6 cellular contexts compared by ENCODE assay signal in the genomic region with DNA sequence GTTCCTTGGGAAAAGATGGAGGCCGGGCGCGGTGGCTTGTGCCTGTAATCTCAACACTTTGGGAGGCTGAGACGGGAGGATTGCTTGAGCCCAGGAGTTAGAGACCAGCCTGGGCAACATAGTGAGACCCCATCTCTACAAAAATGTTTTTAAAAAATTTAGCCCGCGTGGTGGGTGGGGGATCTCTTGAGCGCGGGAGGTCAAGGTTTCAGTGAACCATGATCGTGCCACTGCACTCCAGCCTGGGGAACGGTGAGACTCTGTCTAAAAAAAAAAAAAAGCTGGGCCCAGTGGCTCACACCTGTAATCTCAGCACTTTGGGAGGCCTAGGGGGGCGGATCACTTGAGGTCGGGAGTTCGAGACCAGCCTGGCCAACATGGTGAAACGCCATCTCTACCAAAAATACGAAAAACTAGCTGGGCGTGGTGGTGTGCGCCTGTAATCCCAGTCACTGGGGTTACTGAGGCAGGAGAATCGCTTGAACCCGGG. TPM values are rescaled to one million over a fixed set of nuclear protein-coding genes. Genes with fewer than 3 reads are reported as not detected.
DNase-seq lines count a peak whose midpoint lies in the region; ATAC-seq, FAIRE-seq and TF ChIP-seq lines count a peak whose summit lies in the region.
"Not testable (repeated sequence)": the region's sequence is repeated elsewhere in the genome, so short reads cannot be mapped to it uniquely, and the experiment has no call there.

No MANE protein-coding gene starts in this region.

- not testable (repeated sequence) for H2BK5ac ChIP-seq in trophoblast cell (ENCODE audit: low read depth, low read length, poor library complexity)

- H3K27me3 Mint-ChIP-seq in activated CD4-positive, alpha-beta memory T cell treated with anti-CD3 and anti-CD28 coated beads, Interleukin-2, amount 10 ng/mL, durations not matched to agents 7 days and 5 days, result not testable (repeated sequence)

- not testable (repeated sequence) for FAIRE-seq in A549 (lab: Jason Lieb, UNC); keratinocyte (lab: Jason Lieb, UNC)

- not testable (repeated sequence) for TF ChIP-seq POLR2A in A549 (IDR thresholded peaks at IDR 0.05; ENCODE audit: low read length)

- H3K4me3 Mint-ChIP-seq in activated CD4-positive, alpha-beta memory T cell treated with anti-CD3 and anti-CD28 coated beads, Interleukin-2, amount 10 ng/mL, durations not matched to agents 7 days and 5 days, result peak overlapping the region; percentile 99

- dilution Hi-C loops in keratinocyte (cut with MboI; ENCODE audit: extremely low pct_ligation_motif_present, low sequenced_read_pairs), result not testable (repeated sequence)

- TF ChIP-seq EP300 in A549 (IDR thresholded peaks at IDR 0.05), result not testable (repeated sequence)

- peaks cover 38% of the 10 kb centered on the region for H3K36me3 Mint-ChIP-seq in activated CD4-positive, alpha-beta memory T cell treated with anti-CD3 and anti-CD28 coated beads, Interleukin-2, amount 10 ng/mL, durations not matched to agents 7 days and 5 days (ENCODE audit: low read depth)

- intact Hi-C loops in dorsolateral prefrontal cortex (cut with DNase I), result loop anchor here (1.0 to 5.0 kb wide), 5 partner anchors 24 to 105 kb away; a partner anchor contains a TSS

- peaks cover 35% of the 10 kb centered on the region for H3K36me3 ChIP-seq in HUES64 (ENCODE audit: insufficient read depth, low read length)
- H3K36me3 ChIP-seq in keratinocyte (ENCODE audit: control insufficient read depth in 2 of 2, extremely low read depth in 1 of 2, insufficient read depth in 2 of 2, low read length in 2 of 2), result not testable (repeated sequence)
- H3K36me3 ChIP-seq in trophoblast cell (ENCODE audit: control insufficient read depth in 1 of 2, insufficient read depth in 2 of 2, low read length in 2 of 2), result peaks cover 7 to 11% of the 10 kb centered on the region in 2 experiments

- ATAC-seq in A549, result not testable (repeated sequence)

- not testable (repeated sequence) for H3K9me3 ChIP-seq in A549; HUES64 (ENCODE audit: insufficient read depth, low read depth, low read length); keratinocyte (ENCODE audit: control insufficient read depth, low read depth, low read length); trophoblast cell (ENCODE audit: insufficient read depth, low read depth, low read length)

- H3K18ac ChIP-seq in trophoblast cell (ENCODE audit: low read length), result not testable (repeated sequence)

- not testable (repeated sequence) for H3K14ac ChIP-seq in trophoblast cell (ENCODE audit: low read length)

- H3K9me3 Mint-ChIP-seq in activated CD4-positive, alpha-beta memory T cell treated with anti-CD3 and anti-CD28 coated beads, Interleukin-2, amount 10 ng/mL, durations not matched to agents 7 days and 5 days, result not testable (repeated sequence)

- DNase-seq in A549 (ENCODE audit: low read depth in 1 of 2, low spot score in 1 of 2); activated CD4-positive, alpha-beta memory T cell treated with anti-CD3 and anti-CD28 coated beads, Interleukin-2, amount 10 ng/mL, durations not matched to agents 7 days and 5 days; dorsolateral prefrontal cortex; keratinocyte (ENCODE audit: low read depth, low spot score); trophoblast cell: not testable (repeated sequence)

- H3K9ac ChIP-seq in HUES64 (ENCODE audit: low read depth, low read length) (0 out of 2 replicates have a peak overlapping the region, but pooled peaks have one; percentile 84), keratinocyte (ENCODE audit: control insufficient read depth, extremely low read depth, insufficient read depth, low read length) (peak overlapping the region; percentile 84)
- H3K9ac ChIP-seq in trophoblast cell (ENCODE audit: low read length), result not testable (repeated sequence)

- H3K27ac ChIP-seq in A549 (peak overlapping the region; percentile 85 to 97), dorsolateral prefrontal cortex (peak overlapping the region in 40 of 59 donors; percentile 69 to 97 (median 92)), keratinocyte (ENCODE audit: control insufficient read depth, insufficient read depth, low read length) (peak overlapping the region; percentile 82)
- not testable (repeated sequence) for H3K27ac ChIP-seq in HUES64 (ENCODE audit: low read depth, low read length); trophoblast cell (ENCODE audit: low read depth, low read length)

- not testable (repeated sequence) for H4K91ac ChIP-seq in trophoblast cell (ENCODE audit: low read depth, low read length)

- WGBS in A549 (ENCODE audit: missing lambda C conversion rate), result 70% methylated on average over 19 of the region's 19 CpGs
- WGBS in HUES64, result 86% methylated on average over 19 of the region's 19 CpGs
- no CpG with 5 or more reads among the region's 19 CpGs for WGBS in trophoblast cell (ENCODE audit: extremely low coverage, insufficient coverage, insufficient read length)

- H3K4me3 ChIP-seq in A549 (peak overlapping the region; percentile 70), HUES64 (ENCODE audit: low read length) (peak overlapping the region; percentile 83), dorsolateral prefrontal cortex (peak overlapping the region; percentile 68 to 100 (median 90)), keratinocyte (ENCODE audit: control insufficient read depth in 2 of 3, extremely low read depth in 1 of 3, insufficient read depth in 2 of 3, low read depth in 1 of 3, low read length in 3 of 3) (peak overlapping the region; percentile 92 to 97 (median 95)), trophoblast cell (ENCODE audit: low read depth, low read length) (peak overlapping the region; percentile 56)

- not testable (repeated sequence) for H2BK12ac ChIP-seq in trophoblast cell (ENCODE audit: low read length)

- H3K79me2 ChIP-seq in keratinocyte (ENCODE audit: control insufficient read depth, insufficient read depth, low read length), result peaks cover 35% of the 10 kb centered on the region
- not testable (repeated sequence) for H3K79me2 ChIP-seq in trophoblast cell (ENCODE audit: control insufficient read depth, insufficient read depth, low read length, poor library complexity)

- not testable (repeated sequence) for H3K23ac ChIP-seq in trophoblast cell (ENCODE audit: low read length)

- not testable (repeated sequence) for H2AK5ac ChIP-seq in trophoblast cell (ENCODE audit: low read length)

- H3K4me1 ChIP-seq in A549 (peaks cover 20% of the 10 kb centered on the region), keratinocyte (ENCODE audit: control insufficient read depth, extremely low read depth, insufficient read depth, low read length) (peaks cover 24% of the 10 kb centered on the region), trophoblast cell (ENCODE audit: control insufficient read depth in 1 of 2, insufficient read depth in 2 of 2, low read length in 2 of 2) (peaks cover 9 to 15% of the 10 kb centered on the region in 2 experiments)
- H3K4me1 ChIP-seq in HUES64 (ENCODE audit: insufficient read depth, low read length), result not testable (repeated sequence)

- not testable (repeated sequence) for H4K20me1 ChIP-seq in keratinocyte (ENCODE audit: control insufficient read depth, extremely low read depth, insufficient read depth, low read length)

- CTCF ChIA-PET in A549 (lab: Yijun Ruan, JAX), result interaction anchor here (0.6 to 13.8 kb wide), 24 partner anchors 10 to 126 kb away, joined by 3 to 184 read pairs (median 8); a partner anchor contains a TSS
- CTCF ChIA-PET in activated CD4-positive, alpha-beta memory T cell treated with anti-CD3 and anti-CD28 coated beads, Interleukin-2, amount 10 ng/mL, durations not matched to agents 7 days and 5 days (lab: Charles Lee), result interaction anchor here (1.2 to 8.2 kb wide), 14 partner anchors 9 to 104 kb away, joined by 3 to 107 read pairs (median 10); a partner anchor contains a TSS

- peaks cover 48% of the 10 kb centered on the region for H3K4me1 Mint-ChIP-seq in activated CD4-positive, alpha-beta memory T cell treated with anti-CD3 and anti-CD28 coated beads, Interleukin-2, amount 10 ng/mL, durations not matched to agents 7 days and 5 days

- peak overlapping the region; percentile 98 for H3K27ac Mint-ChIP-seq in activated CD4-positive, alpha-beta memory T cell treated with anti-CD3 and anti-CD28 coated beads, Interleukin-2, amount 10 ng/mL, durations not matched to agents 7 days and 5 days

- TF ChIP-seq RAD21 in A549 (conservative IDR thresholded peaks at IDR 0.05 in 1 of 2, IDR thresholded peaks at IDR 0.05 in 1 of 2), result not testable (repeated sequence)

- peak overlapping the region; percentile 83 for H3K4me2 ChIP-seq in A549
- peak overlapping the region; percentile 84 for H3K4me2 ChIP-seq in keratinocyte (ENCODE audit: control insufficient read depth, extremely low read depth, insufficient read depth, low read depth, low read length)
- H3K4me2 ChIP-seq in trophoblast cell (ENCODE audit: low read length), result peak overlapping the region; percentile 66

- not testable (repeated sequence) for H4K12ac ChIP-seq in trophoblast cell (ENCODE audit: low read depth, low read length)

- H2BK120ac ChIP-seq in trophoblast cell (ENCODE audit: insufficient read depth, low read length, poor library complexity), result not testable (repeated sequence)

- not testable (repeated sequence) for H3K9me1 ChIP-seq in keratinocyte (ENCODE audit: control insufficient read depth, extremely low read depth, insufficient read depth, low read length)

- peak overlapping the region; percentile 73 for H4K8ac ChIP-seq in trophoblast cell (ENCODE audit: low read depth, low read length)

- H3K27me3 ChIP-seq in HUES64 (ENCODE audit: insufficient read depth, low read length); dorsolateral prefrontal cortex; keratinocyte (ENCODE audit: control insufficient read depth, extremely low read depth, insufficient read depth, low read length); trophoblast cell (ENCODE audit: insufficient read depth, low read length): not testable (repeated sequence)

- peaks cover 11% of the 10 kb centered on the region for H3K79me1 ChIP-seq in trophoblast cell (ENCODE audit: low read length)

- H2AFZ ChIP-seq in keratinocyte (ENCODE audit: control insufficient read depth, low read length), result peak overlapping the region; percentile 97
- H2AFZ ChIP-seq in trophoblast cell (ENCODE audit: insufficient read depth, low read length, poor library complexity), result not testable (repeated sequence)

- not testable (repeated sequence) for H3K4ac ChIP-seq in trophoblast cell (ENCODE audit: low read depth, low read length)

- POLR2A ChIA-PET in A549 (lab: Yijun Ruan, JAX), result interaction anchor here (0.8 to 3.1 kb wide), 10 partner anchors 11 to 107 kb away, joined by 3 to 28 read pairs (median 8); a partner anchor contains a TSS
- POLR2A ChIA-PET in activated CD4-positive, alpha-beta memory T cell treated with anti-CD3 and anti-CD28 coated beads, Interleukin-2, amount 10 ng/mL, durations not matched to agents 7 days and 5 days (lab: Charles Lee), result interaction anchor here (1.0 to 4.7 kb wide), 17 partner anchors 9 to 305 kb away, joined by 3 to 103 read pairs (median 16); a partner anchor contains a TSS

- TF ChIP-seq CTCF in A549 (IDR thresholded peaks at IDR 0.05); dorsolateral prefrontal cortex (IDR thresholded peaks at IDR 0.05 in 54 of 56, conservative IDR thresholded peaks at IDR 0.05 in 2 of 56; ENCODE audit: low read depth in 1 of 56, partially characterized antibody in 56 of 56); keratinocyte (optimal IDR thresholded peaks at IDR 0.05 in 1 of 3, IDR thresholded peaks at IDR 0.05 in 1 of 3, conservative IDR thresholded peaks at IDR 0.05 in 1 of 3; ENCODE audit: extremely low read depth in 1 of 3, insufficient read depth in 2 of 3, low read length in 3 of 3): not testable (repeated sequence)

RNA-seq across cellular contexts. Expression of a gene that starts 0.8 kb away (rescaled TPM):
- polyA plus RNA-seq in A549 (2011; rRNA removed), result 29.6 and 32.4 TPM in 2 replicates
- 22.3 and 28.2 TPM in 2 replicates for polyA plus RNA-seq in A549 (2012; cell fraction: cytosol; rRNA removed)
- polyA plus RNA-seq in A549 (2012; cell fraction: nucleus; rRNA removed), result 109 and 113 TPM in 2 replicates
- polyA plus RNA-seq in A549 (2017; fragmentation: RNase III; extraction: RNeasy Plus Mini Kit Qiagen cat#74134 plus additional on column Dnase treatment), result 25.4 to 26.2 TPM (median 25.7 TPM) in 3 replicates
- polyA minus RNA-seq in A549 (2011; rRNA and poly(A)+ RNA removed), result 32.1 and 39.3 TPM in 2 replicates
- 15.6 TPM for polyA plus RNA-seq in HUES64 (2013, experiment 1 of 2)
- 16.2 TPM for polyA plus RNA-seq in HUES64 (2013, experiment 2 of 2)
- total RNA-seq in activated CD4-positive, alpha-beta memory T cell treated with anti-CD3 and anti-CD28 coated beads, Interleukin-2, amount 10 ng/mL, durations not matched to agents 7 days and 5 days, result 10 to 100 TPM; 42.3 to 42.9 TPM
- total RNA-seq in dorsolateral prefrontal cortex, result 10 to 100 TPM in 115 of 120 experiments, 1 to 10 TPM in 5; 7.8 to 28.4 (median 15.7) TPM
- 16.8 to 18.2 TPM (median 17.7 TPM) in 3 replicates for polyA plus RNA-seq in keratinocyte
- 4.4 TPM for polyA plus RNA-seq in keratinocyte (2011; ENCODE audit: low read depth)
- 11.3 TPM in 2 replicates for polyA plus RNA-seq in keratinocyte (2011; cell fraction: cytosol; rRNA removed)
- polyA plus RNA-seq in keratinocyte (2011; cell fraction: nucleus; rRNA removed), result 47.0 and 54.2 TPM in 2 replicates
- polyA plus RNA-seq in keratinocyte (2012; ENCODE audit: low replicate concordance), result 9.2 and 14.7 TPM in 2 replicates
- 14.8 to 18.3 TPM (median 15.2 TPM) in 3 replicates for polyA minus RNA-seq in keratinocyte
- polyA minus RNA-seq in keratinocyte (2011; cell fraction: cytosol; rRNA and poly(A)+ RNA removed), result 10.7 TPM
- polyA minus RNA-seq in keratinocyte (2011; cell fraction: nucleus; rRNA and poly(A)+ RNA removed), result 11.4 and 15.8 TPM in 2 replicates
- 11.1 and 11.2 TPM in 2 replicates for polyA plus RNA-seq in trophoblast cell (2013)

RNA-seq across cellular contexts. Expression of a gene that starts 0.9 kb away (rescaled TPM):
- polyA plus RNA-seq in A549 (2011; rRNA removed) (6.8 and 8.9 TPM in 2 replicates), A549 (2017; fragmentation: RNase III; extraction: RNeasy Plus Mini Kit Qiagen cat#74134 plus additional on column Dnase treatment) (11.9 to 16.4 TPM (median 12.8 TPM) in 3 replicates), keratinocyte (4.7 to 6.7 TPM (median 5.8 TPM) in 3 replicates)
- 10.0 and 13.2 TPM in 2 replicates for polyA plus RNA-seq in A549 (2012; cell fraction: cytosol; rRNA removed)
- 39.3 and 43.2 TPM in 2 replicates for polyA plus RNA-seq in A549 (2012; cell fraction: nucleus; rRNA removed)
- 38.8 and 43.8 TPM in 2 replicates for polyA minus RNA-seq in A549 (2011; rRNA and poly(A)+ RNA removed)
- polyA plus RNA-seq in HUES64 (2013, experiment 1 of 2), result 7.6 TPM
- polyA plus RNA-seq in HUES64 (2013, experiment 2 of 2), result 4.9 TPM
- total RNA-seq in activated CD4-positive, alpha-beta memory T cell treated with anti-CD3 and anti-CD28 coated beads, Interleukin-2, amount 10 ng/mL, durations not matched to agents 7 days and 5 days, result 10 to 100 TPM; 20.9 to 25.0 TPM
- 10 to 100 TPM in 119 of 120 experiments, 1 to 10 TPM in 1; 8.0 to 35.4 (median 19.6) TPM for total RNA-seq in dorsolateral prefrontal cortex
- 0.50 TPM for polyA plus RNA-seq in keratinocyte (2011; ENCODE audit: low read depth)
- 1.5 and 2.1 TPM in 2 replicates for polyA plus RNA-seq in keratinocyte (2011; cell fraction: cytosol; rRNA removed)
- polyA plus RNA-seq in keratinocyte (2011; cell fraction: nucleus; rRNA removed), result 21.2 and 21.8 TPM in 2 replicates
- 2.6 and 4.7 TPM in 2 replicates for polyA plus RNA-seq in keratinocyte (2012; ENCODE audit: low replicate concordance)
- polyA minus RNA-seq in keratinocyte, result 15.5 to 16.9 TPM (median 16.4 TPM) in 3 replicates
- polyA minus RNA-seq in keratinocyte (2011; cell fraction: cytosol; rRNA and poly(A)+ RNA removed), result 2.9 TPM
- 10.6 and 10.9 TPM in 2 replicates for polyA minus RNA-seq in keratinocyte (2011; cell fraction: nucleus; rRNA and poly(A)+ RNA removed)
- 6.1 and 6.2 TPM in 2 replicates for polyA plus RNA-seq in trophoblast cell (2013)

RNA-seq across cellular contexts. Expression of a gene that starts 11.2 kb away (rescaled TPM):
- polyA plus RNA-seq in A549 (2011; rRNA removed) (49.9 and 68.8 TPM in 2 replicates), A549 (2017; fragmentation: RNase III; extraction: RNeasy Plus Mini Kit Qiagen cat#74134 plus additional on column Dnase treatment) (216 to 229 TPM (median 221 TPM) in 3 replicates), keratinocyte (28.5 to 31.0 TPM (median 29.0 TPM) in 3 replicates)
- 202 and 245 TPM in 2 replicates for polyA plus RNA-seq in A549 (2012; cell fraction: cytosol; rRNA removed)
- 132 and 174 TPM in 2 replicates for polyA plus RNA-seq in A549 (2012; cell fraction: nucleus; rRNA removed)
- polyA minus RNA-seq in A549 (2011; rRNA and poly(A)+ RNA removed), result 24.6 and 34.7 TPM in 2 replicates
- polyA plus RNA-seq in HUES64 (2013, experiment 1 of 2), result 25.4 TPM
- 28.6 TPM for polyA plus RNA-seq in HUES64 (2013, experiment 2 of 2)
- 100 to 1,000 TPM; 115 to 126 TPM for total RNA-seq in activated CD4-positive, alpha-beta memory T cell treated with anti-CD3 and anti-CD28 coated beads, Interleukin-2, amount 10 ng/mL, durations not matched to agents 7 days and 5 days
- 10 to 100 TPM; 24.1 to 59.2 (median 43.8) TPM for total RNA-seq in dorsolateral prefrontal cortex
- 28.3 TPM for polyA plus RNA-seq in keratinocyte (2011; ENCODE audit: low read depth)
- polyA plus RNA-seq in keratinocyte (2011; cell fraction: cytosol; rRNA removed), result 10.7 and 23.1 TPM in 2 replicates
- polyA plus RNA-seq in keratinocyte (2011; cell fraction: nucleus; rRNA removed), result 15.6 and 19.0 TPM in 2 replicates
- 35.8 and 61.3 TPM in 2 replicates for polyA plus RNA-seq in keratinocyte (2012; ENCODE audit: low replicate concordance)
- 12.3 to 13.4 TPM (median 12.4 TPM) in 3 replicates for polyA minus RNA-seq in keratinocyte
- polyA minus RNA-seq in keratinocyte (2011; cell fraction: cytosol; rRNA and poly(A)+ RNA removed), result 34.0 TPM
- 5.9 and 7.7 TPM in 2 replicates for polyA minus RNA-seq in keratinocyte (2011; cell fraction: nucleus; rRNA and poly(A)+ RNA removed)
- polyA plus RNA-seq in trophoblast cell (2013), result 90.8 and 96.6 TPM in 2 replicates

RNA-seq across cellular contexts. Expression of a gene that starts 15.7 kb away (rescaled TPM):
- 0.84 and 1.0 TPM in 2 replicates for polyA plus RNA-seq in A549 (2011; rRNA removed)
- 1.5 and 2.3 TPM in 2 replicates for polyA plus RNA-seq in A549 (2012; cell fraction: cytosol; rRNA removed)
- polyA plus RNA-seq in A549 (2012; cell fraction: nucleus; rRNA removed), result 2.3 and 3.7 TPM in 2 replicates
- polyA plus RNA-seq in A549 (2017; fragmentation: RNase III; extraction: RNeasy Plus Mini Kit Qiagen cat#74134 plus additional on column Dnase treatment), result 2.0 to 2.4 TPM (median 2.1 TPM) in 3 replicates
- polyA minus RNA-seq in A549 (2011; rRNA and poly(A)+ RNA removed), result 0.39 and 0.62 TPM in 2 replicates
- polyA plus RNA-seq in HUES64 (2013, experiment 1 of 2), result not detected
- not detected for polyA plus RNA-seq in HUES64 (2013, experiment 2 of 2)
- total RNA-seq in activated CD4-positive, alpha-beta memory T cell treated with anti-CD3 and anti-CD28 coated beads, Interleukin-2, amount 10 ng/mL, durations not matched to agents 7 days and 5 days, result 1 to 10 TPM; 1.2 to 1.8 TPM
- total RNA-seq in dorsolateral prefrontal cortex, result 1 to 10 TPM in 5 of 120 experiments, under 1 TPM in 2, not detected in 113; 0.56 to 1.7 (median 1.4) TPM
- 0.09 to 0.11 TPM (median 0.10 TPM) in 3 replicates for polyA plus RNA-seq in keratinocyte
- polyA plus RNA-seq in keratinocyte (2011; ENCODE audit: low read depth), result not detected
- polyA plus RNA-seq in keratinocyte (2011; cell fraction: cytosol; rRNA removed), result 0.07 and 0.26 TPM in 2 replicates
- polyA plus RNA-seq in keratinocyte (2011; cell fraction: nucleus; rRNA removed), result 0.28 and 0.53 TPM in 2 replicates
- polyA plus RNA-seq in keratinocyte (2012; ENCODE audit: low replicate concordance), result 0.09 and 0.44 TPM in 2 replicates
- 0.89 TPM in 1 of 3 replicates, not detected in the others for polyA minus RNA-seq in keratinocyte
- not detected for polyA minus RNA-seq in keratinocyte (2011; cell fraction: cytosol; rRNA and poly(A)+ RNA removed)
- not detected in 2 replicates for polyA minus RNA-seq in keratinocyte (2011; cell fraction: nucleus; rRNA and poly(A)+ RNA removed)
- 0.58 and 0.68 TPM in 2 replicates for polyA plus RNA-seq in trophoblast cell (2013)

RNA-seq across cellular contexts. Expression of a gene that starts 18.5 kb away (rescaled TPM):
- polyA plus RNA-seq in A549 (2011; rRNA removed) (35.3 and 42.0 TPM in 2 replicates), A549 (2017; fragmentation: RNase III; extraction: RNeasy Plus Mini Kit Qiagen cat#74134 plus additional on column Dnase treatment) (30.6 to 34.5 TPM (median 34.1 TPM) in 3 replicates), keratinocyte (52.8 to 72.0 TPM (median 63.1 TPM) in 3 replicates)
- polyA plus RNA-seq in A549 (2012; cell fraction: cytosol; rRNA removed), result 32.8 and 40.3 TPM in 2 replicates
- polyA plus RNA-seq in A549 (2012; cell fraction: nucleus; rRNA removed), result 158 and 180 TPM in 2 replicates
- 58.8 and 60.8 TPM in 2 replicates for polyA minus RNA-seq in A549 (2011; rRNA and poly(A)+ RNA removed)
- 27.7 TPM for polyA plus RNA-seq in HUES64 (2013, experiment 1 of 2)
- 25.9 TPM for polyA plus RNA-seq in HUES64 (2013, experiment 2 of 2)
- 10 to 100 TPM; 70.3 to 73.1 TPM for total RNA-seq in activated CD4-positive, alpha-beta memory T cell treated with anti-CD3 and anti-CD28 coated beads, Interleukin-2, amount 10 ng/mL, durations not matched to agents 7 days and 5 days
- 10 to 100 TPM; 17.1 to 37.7 (median 27.5) TPM for total RNA-seq in dorsolateral prefrontal cortex
- polyA plus RNA-seq in keratinocyte (2011; ENCODE audit: low read depth), result 9.6 TPM
- 16.7 and 23.7 TPM in 2 replicates for polyA plus RNA-seq in keratinocyte (2011; cell fraction: cytosol; rRNA removed)
- 161 and 190 TPM in 2 replicates for polyA plus RNA-seq in keratinocyte (2011; cell fraction: nucleus; rRNA removed)
- polyA plus RNA-seq in keratinocyte (2012; ENCODE audit: low replicate concordance), result 52.2 and 59.7 TPM in 2 replicates
- 52.9 to 105 TPM (median 72.9 TPM) in 3 replicates for polyA minus RNA-seq in keratinocyte
- 62.5 TPM for polyA minus RNA-seq in keratinocyte (2011; cell fraction: cytosol; rRNA and poly(A)+ RNA removed)
- polyA minus RNA-seq in keratinocyte (2011; cell fraction: nucleus; rRNA and poly(A)+ RNA removed), result 105 and 107 TPM in 2 replicates
- polyA plus RNA-seq in trophoblast cell (2013), result 74.9 and 80.0 TPM in 2 replicates
